Comparison of ENCODE assay signal across 9 cellular contexts in genomic region chr16:55341681-55342080, GRCh38. TPM values are rescaled to one million over a fixed set of nuclear protein-coding genes. Genes with fewer than 3 reads are reported as not detected.
"Had no signal": no experiment of that assay in that cellular context is flagged by ENCODE, and none has a peak within 500 bp of the region (broad histone marks: within the 10 kb centered on the region; RNA-seq: fewer than 3 reads in every experiment).

No MANE protein-coding gene starts in this region.

- DNase-seq: IMR-90, KBM-7, KG1 had no signal

- H3K4me3 ChIP-seq: K562 had no signal

- ATAC-seq: HepG2, K562 had no signal

- H3K27ac ChIP-seq: HL-60, KMS-11 had no signal

RNA-seq across cellular contexts. Expression of gene IRX6, which starts 17.7 kb away (rescaled TPM):
- total RNA-seq: HepG2, HT-29, HT1080, IMR-90 had no signal
